Comparison of ENCODE assay signal across 8 cellular contexts in genomic region chr16:74666010-74666421, GRCh38. TPM values are rescaled to one million over a fixed set of nuclear protein-coding genes. Genes with fewer than 3 reads are reported as not detected.
A peak's percentile ranks its signal among the peaks of the same experiment; 100 is the strongest.
DNase-seq lines count a peak whose midpoint lies in the region; ATAC-seq, FAIRE-seq and TF ChIP-seq lines count a peak whose summit lies in the region.

No MANE protein-coding gene starts in this region.

- TF ChIP-seq CTCF in A549 (IDR thresholded peaks at IDR 0.05): no peak

- H3K9me3 Mint-ChIP-seq in central memory CD8-positive, alpha-beta T cell: no peaks in the 10 kb centered on the region

- H3K36me3 ChIP-seq in HUES64 (ENCODE audit: insufficient read depth, low read length) (peaks cover 43% of the 10 kb centered on the region), mucosa of rectum (ENCODE audit: control insufficient read depth in 2 of 2, insufficient read depth in 2 of 2, low read length in 2 of 2) (peaks cover 19 to 28% of the 10 kb centered on the region in 2 donors)

- TF ChIP-seq EP300 in A549 (IDR thresholded peaks at IDR 0.05): no peak

- peak overlapping the region; percentile 95 for H3K27ac Mint-ChIP-seq in central memory CD8-positive, alpha-beta T cell (ENCODE audit: low read depth)

- H3K27me3 ChIP-seq in HUES64 (ENCODE audit: insufficient read depth, low read length) (no peaks in the 10 kb centered on the region), mucosa of rectum (ENCODE audit: control insufficient read depth in 2 of 2, insufficient read depth in 2 of 2, low read length in 2 of 2) (no peaks in the 10 kb centered on the region)

- peak overlapping the region; percentile 87 for H3K4me3 Mint-ChIP-seq in central memory CD8-positive, alpha-beta T cell

- H3K4me2 ChIP-seq in A549: peak overlapping the region; percentile 85

- H3K4me1 ChIP-seq in A549: peaks cover 12% of the 10 kb centered on the region; the same call in 1 of the 3 replicates
- peaks cover 4% of the 10 kb centered on the region; the same call in 1 of the 2 replicates for H3K4me1 ChIP-seq in HUES64 (ENCODE audit: insufficient read depth, low read length)
- H3K4me1 ChIP-seq in mucosa of rectum (ENCODE audit: control insufficient read depth in 2 of 2, insufficient read depth in 2 of 2, low read length in 2 of 2): peaks cover 5 to 6% of the 10 kb centered on the region in 2 donors

- DNase-seq in A549 (ENCODE audit: low read depth in 1 of 2, low spot score in 1 of 2) (no peak), SKM-1 (lab: John Stamatoyannopoulos, UW; ENCODE audit: unreplicated experiment) (no peak), DMS 273 (lab: John Stamatoyannopoulos, UW; ENCODE audit: unreplicated experiment) (no peak)
- no peak for DNase-seq in central memory CD8-positive, alpha-beta T cell (ENCODE audit: low spot score in 2 of 2)

- no peaks in the 10 kb centered on the region for H3K27me3 Mint-ChIP-seq in central memory CD8-positive, alpha-beta T cell

- no peak for FAIRE-seq in A549 (lab: Jason Lieb, UNC)

- ATAC-seq in A549 (no peak), GM21825 (IDR thresholded peaks at IDR 0.05; ENCODE audit: unreplicated experiment) (no peak), GM21381 (IDR thresholded peaks at IDR 0.05; ENCODE audit: unreplicated experiment) (no peak)
- ATAC-seq in central memory CD8-positive, alpha-beta T cell (replicated peaks; ENCODE audit: extremely low read depth, poor library complexity, severe bottlenecking): no peak

- no peak for TF ChIP-seq POLR2A in A549 (IDR thresholded peaks at IDR 0.05; ENCODE audit: low read length)

- H3K9me3 ChIP-seq in A549 (no peaks in the 10 kb centered on the region), HUES64 (ENCODE audit: insufficient read depth, low read depth, low read length) (no peaks in the 10 kb centered on the region), mucosa of rectum (ENCODE audit: control insufficient read depth in 2 of 2, low read length in 2 of 2) (no peaks in the 10 kb centered on the region)

- H3K4me1 Mint-ChIP-seq in central memory CD8-positive, alpha-beta T cell: peaks cover 32% of the 10 kb centered on the region

- peak overlapping the region; percentile 96 for H3K9ac ChIP-seq in HUES64 (ENCODE audit: low read depth, low read length)
- peak overlapping the region; percentile 79 for H3K9ac ChIP-seq in mucosa of rectum (ENCODE audit: low read depth in 1 of 2, low read length in 2 of 2)

- WGBS in A549 (ENCODE audit: missing lambda C conversion rate): 3% methylated on average over 8 of the region's 8 CpGs
- WGBS in HUES64: 10% methylated on average over 7 of the region's 8 CpGs

- TF ChIP-seq RAD21 in A549 (conservative IDR thresholded peaks at IDR 0.05 in 1 of 2, IDR thresholded peaks at IDR 0.05 in 1 of 2): no peak

- POLR2A ChIA-PET in A549 (lab: Yijun Ruan, JAX): interaction anchor here (0.6 to 1.6 kb wide), 5 partner anchors 9 to 319 kb away, joined by 3 to 18 read pairs (median 7); partner anchors contain the start of genes GLG1 and WDR59

- CTCF ChIA-PET in A549 (lab: Yijun Ruan, JAX): interaction anchor here (1.7 to 1.9 kb wide), 2 partner anchors 14 to 197 kb away, joined by 5 to 8 read pairs; no protein-coding TSS in a partner anchor

- H3K4me3 ChIP-seq in A549 (peak overlapping the region; percentile 91), HUES64 (ENCODE audit: low read length) (peak overlapping the region; percentile 88), mucosa of rectum (ENCODE audit: low read length in 2 of 2) (peak overlapping the region; percentile 80 to 92)

- H3K27ac ChIP-seq in A549 (peak overlapping the region; percentile 88 to 93), HUES64 (ENCODE audit: low read depth, low read length) (peak overlapping the region; percentile 89), mucosa of rectum (ENCODE audit: low read depth in 2 of 2, low read length in 2 of 2) (peak overlapping the region; percentile 75 to 76)

- peaks cover 39% of the 10 kb centered on the region for H3K36me3 Mint-ChIP-seq in central memory CD8-positive, alpha-beta T cell (ENCODE audit: insufficient read depth)

TF ChIP-seq in A549, 52 proteins besides CTCF, POLR2A, EP300 and RAD21:
- no peak for TF ChIP-seq MYC (IDR thresholded peaks at IDR 0.05; ENCODE audit: borderline replicate concordance, low read length)
- no peak for TF ChIP-seq KDM5A (IDR thresholded peaks at IDR 0.05)
- TF ChIP-seq ATOH8 (CRISPR knock-in tag; IDR thresholded peaks at IDR 0.05; ENCODE audit: low read depth): no peak
- no peak for TF ChIP-seq MAX (IDR thresholded peaks at IDR 0.05)
- no peak for TF ChIP-seq ELK1 (IDR thresholded peaks at IDR 0.05; ENCODE audit: low read depth, low read length)
TF ChIP-seq in A549: peak in this region for 0.

RNA-seq across cellular contexts. Expression of gene RFWD3, which starts 0.7 kb away (rescaled TPM):
- polyA plus RNA-seq in A549 (2011; rRNA removed) (50.6 and 52.5 TPM in 2 replicates), A549 (2017; fragmentation: RNase III; extraction: RNeasy Plus Mini Kit Qiagen cat#74134 plus additional on column Dnase treatment) (36.1 to 43.2 TPM (median 36.7 TPM) in 3 replicates)
- polyA plus RNA-seq in A549 (2012; cell fraction: cytosol; rRNA removed): 27.6 and 35.9 TPM in 2 replicates
- polyA plus RNA-seq in A549 (2012; cell fraction: nucleus; rRNA removed): 27.8 and 37.0 TPM in 2 replicates
- 81.6 and 86.0 TPM in 2 replicates for polyA minus RNA-seq in A549 (2011; rRNA and poly(A)+ RNA removed)
- 55.5 TPM for polyA plus RNA-seq in HUES64 (2013, experiment 1 of 2)
- 50.7 TPM for polyA plus RNA-seq in HUES64 (2013, experiment 2 of 2)

RNA-seq across cellular contexts. Expression of gene MLKL, which starts 34.6 kb away (rescaled TPM):
- 17.9 and 18.8 TPM in 2 replicates for polyA plus RNA-seq in A549 (2011; rRNA removed)
- polyA plus RNA-seq in A549 (2012; cell fraction: cytosol; rRNA removed): 9.6 and 10.2 TPM in 2 replicates
- polyA plus RNA-seq in A549 (2012; cell fraction: nucleus; rRNA removed): 11.6 and 14.2 TPM in 2 replicates
- polyA plus RNA-seq in A549 (2017; fragmentation: RNase III; extraction: RNeasy Plus Mini Kit Qiagen cat#74134 plus additional on column Dnase treatment): 12.3 to 14.3 TPM (median 12.6 TPM) in 3 replicates
- polyA minus RNA-seq in A549 (2011; rRNA and poly(A)+ RNA removed): 6.2 and 8.9 TPM in 2 replicates
- polyA plus RNA-seq in HUES64 (2013, experiment 1 of 2): 3.4 TPM
- 3.2 TPM for polyA plus RNA-seq in HUES64 (2013, experiment 2 of 2)

RNA-seq across cellular contexts. Expression of gene GLG1, which starts 59.1 kb away (rescaled TPM):
- polyA plus RNA-seq in A549 (2011; rRNA removed) (90.6 and 91.7 TPM in 2 replicates), A549 (2017; fragmentation: RNase III; extraction: RNeasy Plus Mini Kit Qiagen cat#74134 plus additional on column Dnase treatment) (47.3 to 53.5 TPM (median 51.9 TPM) in 3 replicates)
- polyA plus RNA-seq in A549 (2012; cell fraction: cytosol; rRNA removed): 21.0 and 21.5 TPM in 2 replicates
- polyA plus RNA-seq in A549 (2012; cell fraction: nucleus; rRNA removed): 47.7 and 69.8 TPM in 2 replicates
- 107 and 110 TPM in 2 replicates for polyA minus RNA-seq in A549 (2011; rRNA and poly(A)+ RNA removed)
- polyA plus RNA-seq in HUES64 (2013, experiment 1 of 2): 66.9 TPM
- 73.6 TPM for polyA plus RNA-seq in HUES64 (2013, experiment 2 of 2)
